Comparison of ENCODE assay signal across 20 cellular contexts in the genomic region with DNA sequence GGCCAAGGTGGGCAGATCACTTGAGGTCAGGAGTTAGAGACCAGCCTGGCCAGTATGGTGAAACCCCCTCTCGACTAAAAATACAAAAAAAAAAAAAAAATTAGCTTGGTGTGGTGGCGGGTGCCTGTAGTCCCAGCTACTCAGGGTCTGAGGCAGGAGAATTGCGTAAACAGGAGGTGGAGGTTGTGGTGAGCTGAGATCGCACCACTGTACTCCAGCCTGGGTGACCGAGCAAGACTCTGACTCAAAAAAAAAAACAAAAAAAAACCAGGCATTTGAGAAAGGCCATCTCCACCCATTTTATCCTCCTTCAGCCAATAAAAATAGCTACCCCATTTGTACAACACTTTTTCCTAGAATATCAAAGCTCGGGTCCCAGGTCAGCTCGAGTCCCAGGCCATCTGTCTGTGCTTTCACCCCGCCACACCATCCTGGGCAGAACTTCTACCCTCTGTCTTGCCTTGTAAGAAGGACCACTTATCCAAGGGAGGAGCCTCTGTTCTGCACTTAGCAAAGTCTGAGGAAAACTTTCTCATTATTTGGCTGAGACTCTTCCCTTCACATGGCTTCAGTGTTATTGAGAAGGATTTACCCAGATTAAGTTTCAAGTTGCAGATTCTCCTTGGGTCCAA.
DNase-seq lines count a peak whose midpoint lies in the region; ATAC-seq and TF ChIP-seq lines count a peak whose summit lies in the region.
"Had no signal": no experiment of that assay in that cellular context is flagged by ENCODE, and none has a peak within 500 bp of the region (broad histone marks: within the 10 kb centered on the region; RNA-seq: fewer than 3 reads in every experiment).

No MANE protein-coding gene starts in this region.

- H3K23ac ChIP-seq in IMR-90 (ENCODE audit: low read depth, low read length): no peak overlapping the region

- intact Hi-C loops in IMR-90 (cut with micrococcal nuclease): no loop called here
- intact Hi-C loops in activated CD4-positive, alpha-beta T cell treated with anti-CD3 and anti-CD28 coated beads for 36 hours (cut with DNase I, micrococcal nuclease): no loop called here

- H3K36me3 Mint-ChIP-seq in immature natural killer cell: peaks cover 4 to 11% (median 10%) of the 10 kb centered on the region in 3 donors
- no peaks in the 10 kb centered on the region for H3K36me3 Mint-ChIP-seq in activated CD4-positive, alpha-beta T cell treated with anti-CD3 and anti-CD28 coated beads for 36 hours (ENCODE audit: low read depth)

- no peak overlapping the region for H3K56ac ChIP-seq in IMR-90 (ENCODE audit: extremely low read depth, insufficient read depth, low read length)

- H2BK20ac ChIP-seq in IMR-90 (ENCODE audit: low read depth, low read length): no peak overlapping the region

- H3K9me3 Mint-ChIP-seq in immature natural killer cell: peaks cover 0 to under 1% (median 0%) of the 10 kb centered on the region in 6 donors
- H3K9me3 Mint-ChIP-seq in activated CD4-positive, alpha-beta T cell treated with anti-CD3 and anti-CD28 coated beads for 36 hours (ENCODE audit: low read depth): no peaks in the 10 kb centered on the region
- H3K9me3 Mint-ChIP-seq: CD4-positive, alpha-beta T cell; stimulated activated memory B cell treated with anti-CD40 and anti-IgM and Interleukin-4, amounts not matched to agents 10 μg/mL and 1 μg/mL and 100 μg/mL, for 72 hours had no signal

- H3K4me1 Mint-ChIP-seq in immature natural killer cell: peaks cover 0 to 18% of the 10 kb centered on the region in 2 donors
- H3K4me1 Mint-ChIP-seq in activated CD4-positive, alpha-beta T cell treated with anti-CD3 and anti-CD28 coated beads for 36 hours: peaks cover 3% of the 10 kb centered on the region
- H3K4me1 Mint-ChIP-seq: stimulated activated memory B cell treated with anti-CD40 and anti-IgM and Interleukin-4, amounts not matched to agents 10 μg/mL and 1 μg/mL and 100 μg/mL, for 72 hours had no signal

- H3K36me3 ChIP-seq in IMR-90 (ENCODE audit: control insufficient read depth, insufficient read depth, low read length): peaks cover 86% of the 10 kb centered on the region
- H3K36me3 ChIP-seq: colonic mucosa, thyroid gland had no signal

- H3K4me3 ChIP-seq in AG10803 (ENCODE audit: low read length) (no peak overlapping the region), IMR-90 (ENCODE audit: insufficient read depth, low read depth, low read length) (no peak overlapping the region)
- H3K4me3 ChIP-seq: colonic mucosa, K562, thyroid gland had no signal

- no peak overlapping the region; the same call in 1 of the 2 replicates for H3K14ac ChIP-seq in IMR-90 (replicated peaks; ENCODE audit: low read depth, low read length)

- H2AFZ ChIP-seq in IMR-90 (replicated peaks; ENCODE audit: low read length, poor library complexity): no peak overlapping the region

- 100% methylated on average over 1 of the region's 8 CpGs; no CpG with 5 or more reads in 1 of the 2 experiments for WGBS in IMR-90 (ENCODE audit: extremely low coverage in 2 of 2, insufficient read length in 1 of 2), 2 experiments

- 0 out of 3 replicates have a peak overlapping the region, but pooled peaks have one; percentile 35 for H2BK15ac ChIP-seq in IMR-90 (ENCODE audit: low read depth, low read length)

- no peak overlapping the region for H4K8ac ChIP-seq in IMR-90 (ENCODE audit: low read depth in 2 of 2, low read length in 2 of 2)

- peaks cover 11% of the 10 kb centered on the region for H3K9me1 ChIP-seq in IMR-90 (ENCODE audit: insufficient read depth, low read length)

- no peak overlapping the region for H4K5ac ChIP-seq in IMR-90 (ENCODE audit: low read depth, low read length)

- peak; percentile 46 for DNase-seq in AG10803 (ENCODE audit: low read depth)
- peak; percentile 42 for DNase-seq in IMR-90
- peak; percentile 39 for DNase-seq in SKM-1 treated with dmso at 0.1 percent for 144 hours (lab: John Stamatoyannopoulos, UW; ENCODE audit: unreplicated experiment)
- peak in 2 of 3 donors; percentile 6 to 14 for DNase-seq in immature natural killer cell
- no peak for DNase-seq in amniotic stem cell (lab: John Stamatoyannopoulos, UW)
- no peak for DNase-seq in activated gamma-delta T cell (lab: John Stamatoyannopoulos, UW)
- DNase-seq in activated CD4-positive, alpha-beta T cell treated with anti-CD3 and anti-CD28 coated beads for 36 hours: no peak
- DNase-seq: activated CD4-positive, alpha-beta T cell treated with anti-CD3 and anti-CD28 coated beads, Interleukin-2, amount 50 U/mL, for 48 hours; activated naive CD4-positive, alpha-beta T cell treated with Interleukin-2 at 50 U/mL for 16 hours; activated T-cell treated with anti-CD3 and anti-CD28 coated beads for 4 hours; CD4-positive, alpha-beta T cell; colonic mucosa; DMS53; foreskin keratinocyte; NCI-H526 treated with DMSO at 0.1 percent for 48 hours; T-helper 1 cell; thyroid gland had no signal

- no peak overlapping the region for H2AK5ac ChIP-seq in IMR-90 (ENCODE audit: low read depth, low read length)

- H2BK5ac ChIP-seq in IMR-90 (ENCODE audit: low read depth, low read length, poor library complexity, severe bottlenecking): no peak overlapping the region

- H3K18ac ChIP-seq in IMR-90 (ENCODE audit: low read depth, low read length): no peak overlapping the region

- H3K27me3 Mint-ChIP-seq in immature natural killer cell (ENCODE audit: low read depth in 3 of 3): peaks cover 0 to 4% (median 0%) of the 10 kb centered on the region in 3 donors
- H3K27me3 Mint-ChIP-seq in activated CD4-positive, alpha-beta T cell treated with anti-CD3 and anti-CD28 coated beads for 36 hours: no peaks in the 10 kb centered on the region
- H3K27me3 Mint-ChIP-seq: CD4-positive, alpha-beta T cell; stimulated activated memory B cell treated with anti-CD40 and anti-IgM and Interleukin-4, amounts not matched to agents 10 μg/mL and 1 μg/mL and 100 μg/mL, for 72 hours had no signal

- H3K27ac ChIP-seq in IMR-90 (ENCODE audit: insufficient read depth, low read length): no peak overlapping the region
- H3K27ac ChIP-seq: colonic mucosa, foreskin keratinocyte, thyroid gland had no signal

- H2AK9ac ChIP-seq in IMR-90 (replicated peaks; ENCODE audit: low read depth, low read length, poor library complexity): no peak overlapping the region

- peaks cover 13% of the 10 kb centered on the region; the same call in 1 of the 2 replicates for H4K20me1 ChIP-seq in IMR-90 (ENCODE audit: insufficient read depth, low read length)

- H3K9me3 ChIP-seq in IMR-90 (ENCODE audit: control insufficient read depth, insufficient read depth, low read length): no peaks in the 10 kb centered on the region
- H3K9me3 ChIP-seq: colonic mucosa, thyroid gland had no signal

- dilution Hi-C loops in IMR-90 (cut with HindIII; ENCODE audit: low sequenced_read_pairs, unreplicated experiment): no loop called here

- no peak for TF ChIP-seq POLR2A in IMR-90 (IDR thresholded peaks at IDR 0.05; ENCODE audit: low read depth, low read length)

- ATAC-seq in IMR-90 (ENCODE audit: low read depth) (no peak), GM18858 (IDR thresholded peaks at IDR 0.05; ENCODE audit: unreplicated experiment) (no peak)
- ATAC-seq in activated CD4-positive, alpha-beta T cell treated with anti-CD3 and anti-CD28 coated beads for 36 hours: no peak
- ATAC-seq: foreskin keratinocyte; K562; stimulated activated memory B cell treated with anti-CD40 and anti-IgM and Interleukin-4, amounts not matched to agents 10 μg/mL and 1 μg/mL and 100 μg/mL, for 72 hours had no signal

- peaks cover 5% of the 10 kb centered on the region for H3K4me1 ChIP-seq in IMR-90 (ENCODE audit: control insufficient read depth, insufficient read depth, low read length)
- H3K4me1 ChIP-seq: colonic mucosa, foreskin keratinocyte had no signal

- H4K91ac ChIP-seq in IMR-90 (ENCODE audit: insufficient read depth, low read depth, low read length): no peak overlapping the region

- POLR2A ChIA-PET in IMR-90 (lab: Charles Lee; ENCODE audit: unreplicated experiment): interaction anchor here (0.6 kb wide), 1 partner anchor 114 kb away, joined by 5 read pairs; no protein-coding TSS in a partner anchor
- POLR2A ChIA-PET in activated CD4-positive, alpha-beta T cell treated with anti-CD3 and anti-CD28 coated beads for 36 hours (lab: Charles Lee): no interaction called here

- BruUV-seq in IMR-90 (replicated peaks; lab: Mats Ljungman, UMichigan): no TSS peak

- H3K4me3 Mint-ChIP-seq in immature natural killer cell: no peak overlapping the region
- no peak overlapping the region for H3K4me3 Mint-ChIP-seq in activated CD4-positive, alpha-beta T cell treated with anti-CD3 and anti-CD28 coated beads for 36 hours
- H3K4me3 Mint-ChIP-seq: CD4-positive, alpha-beta T cell; stimulated activated memory B cell treated with anti-CD40 and anti-IgM and Interleukin-4, amounts not matched to agents 10 μg/mL and 1 μg/mL and 100 μg/mL, for 72 hours had no signal

- no peak overlapping the region for H3K4me2 ChIP-seq in IMR-90 (ENCODE audit: low read depth, low read length)

- H3K9ac ChIP-seq in IMR-90 (ENCODE audit: low read depth, low read length): no peak overlapping the region

- no peak overlapping the region for H3K4ac ChIP-seq in IMR-90 (ENCODE audit: low read depth, low read length)

- H3K79me1 ChIP-seq in IMR-90 (ENCODE audit: low read depth in 1 of 2, low read length in 2 of 2): no peaks in the 10 kb centered on the region

- no peak overlapping the region for H2BK120ac ChIP-seq in IMR-90 (ENCODE audit: low read depth, low read length)

- CTCF ChIA-PET in IMR-90 (lab: Yijun Ruan, JAX): interaction anchor here (0.9 to 1.1 kb wide), 2 partner anchors 15 to 79 kb away, joined by 3 to 4 read pairs; no protein-coding TSS in a partner anchor
- CTCF ChIA-PET in activated CD4-positive, alpha-beta T cell treated with anti-CD3 and anti-CD28 coated beads for 36 hours (lab: Charles Lee): interaction anchor here (1.1 kb wide), 2 partner anchors 26 to 80 kb away, joined by 4 read pairs; no protein-coding TSS in a partner anchor

- TF ChIP-seq CTCF in AG10803 (conservative IDR thresholded peaks at IDR 0.05; ENCODE audit: low read length): no peak
- TF ChIP-seq CTCF in IMR-90 (conservative IDR thresholded peaks at IDR 0.05; ENCODE audit: low read depth, low read length): no peak

- in situ Hi-C loops in IMR-90 (cut with MboI; ENCODE audit: low sequenced_read_pairs): loop anchor here (5.0 kb wide), 1 partner anchor 48 kb away; no protein-coding TSS in a partner anchor

- no peak overlapping the region for H3K27ac Mint-ChIP-seq in immature natural killer cell
- H3K27ac Mint-ChIP-seq in activated CD4-positive, alpha-beta T cell treated with anti-CD3 and anti-CD28 coated beads for 36 hours: no peak overlapping the region
- H3K27ac Mint-ChIP-seq: CD4-positive, alpha-beta T cell; stimulated activated memory B cell treated with anti-CD40 and anti-IgM and Interleukin-4, amounts not matched to agents 10 μg/mL and 1 μg/mL and 100 μg/mL, for 72 hours had no signal

- H3K27me3 ChIP-seq in IMR-90 (ENCODE audit: control insufficient read depth, insufficient read depth, low read length): no peaks in the 10 kb centered on the region
- H3K27me3 ChIP-seq: colonic mucosa, thyroid gland had no signal

- TF ChIP-seq RAD21 in IMR-90 (IDR thresholded peaks at IDR 0.05; ENCODE audit: low read length): no peak

TF ChIP-seq in IMR-90, 13 proteins besides CTCF, POLR2A, EP300 and RAD21:
- TF ChIP-seq CEBPB (IDR thresholded peaks at IDR 0.05; ENCODE audit: low read depth, low read length) (peak; percentile 78), NFE2L2 (IDR thresholded peaks at IDR 0.05; ENCODE audit: low read depth, low read length) (no peak), MAFK (IDR thresholded peaks at IDR 0.05; ENCODE audit: low read depth, low read length) (no peak)

Comparison
In these comparisons a context has a peak if more than half of its experiments do, and no peak if none do; other contexts are left out.
1. DNase-seq: peak in AG10803 (single experiment), IMR-90 (single experiment), SKM-1 treated with dmso at 0.1 percent for 144 hours (single experiment) and immature natural killer cell (2 of 3); none in amniotic stem cell (single experiment), activated gamma-delta T cell (single experiment) and activated CD4-positive, alpha-beta T cell treated with anti-CD3 and anti-CD28 coated beads for 36 hours (single experiment).